Comparison of ENCODE assay signal across 19 cellular contexts in genomic region chr19:38115264-38115802, GRCh38.
DNase-seq lines count a peak whose midpoint lies in the region; ATAC-seq and TF ChIP-seq lines count a peak whose summit lies in the region.
"Had no signal": no experiment of that assay in that cellular context is flagged by ENCODE, and none has a peak within 500 bp of the region (broad histone marks: within the 10 kb centered on the region; RNA-seq: fewer than 3 reads in every experiment).

No MANE protein-coding gene starts in this region.

- peak overlapping the region; percentile 21 for H3K27ac Mint-ChIP-seq in activated CD4-positive, alpha-beta T cell treated with anti-CD3 and anti-CD28 coated beads for 36 hours
- H3K27ac Mint-ChIP-seq in activated naive CD8-positive, alpha-beta T cell treated with anti-CD3 and anti-CD28 coated beads, Interleukin-2, amount 50 U/mL, for 24 hours = peak overlapping the region; percentile 14
- H3K27ac Mint-ChIP-seq in nephron progenitor cell (peak overlapping the region; percentile 30), immature natural killer cell (peak overlapping the region in 1 of 6 donors; percentile 50)
- H3K27ac Mint-ChIP-seq: activated CD4-positive, alpha-beta T cell treated with anti-CD3 and anti-CD28 coated beads, Interleukin-2, amount 10 ng/mL, durations not matched to agents 24 days and 14 days; nephron; T-helper 1 cell treated with Interleukin-12 subunit alpha and Interleukin-12 subunit beta and Interleukin-4 antibody, amounts not matched to agents 30 μg/mL and 1 μg/mL, for 36 hours had no signal

- H3K27me3 Mint-ChIP-seq in activated CD4-positive, alpha-beta T cell treated with anti-CD3 and anti-CD28 coated beads for 36 hours = no peaks in the 10 kb centered on the region
- H3K27me3 Mint-ChIP-seq in activated naive CD8-positive, alpha-beta T cell treated with anti-CD3 and anti-CD28 coated beads, Interleukin-2, amount 50 U/mL, for 24 hours = no peaks in the 10 kb centered on the region
- no peaks in the 10 kb centered on the region for H3K27me3 Mint-ChIP-seq in nephron progenitor cell (ENCODE audit: low read depth, poor library complexity)
- peaks cover 0 to 2% (median 2%) of the 10 kb centered on the region in 3 donors for H3K27me3 Mint-ChIP-seq in immature natural killer cell (ENCODE audit: low read depth in 3 of 3)
- H3K27me3 Mint-ChIP-seq: activated CD4-positive, alpha-beta T cell treated with anti-CD3 and anti-CD28 coated beads, Interleukin-2, amount 10 ng/mL, durations not matched to agents 24 days and 14 days; stimulated activated naive CD8-positive, alpha-beta T cell treated with anti-CD3 and anti-CD28 coated beads, Interleukin-15, amount 100 ng/mL, for 72 hours had no signal

- CTCF ChIA-PET in activated CD4-positive, alpha-beta T cell treated with anti-CD3 and anti-CD28 coated beads for 36 hours (lab: Charles Lee) = no interaction called here

- H3K4me3 Mint-ChIP-seq in activated CD4-positive, alpha-beta T cell treated with anti-CD3 and anti-CD28 coated beads for 36 hours = no peak overlapping the region
- no peak overlapping the region for H3K4me3 Mint-ChIP-seq in activated naive CD8-positive, alpha-beta T cell treated with anti-CD3 and anti-CD28 coated beads, Interleukin-2, amount 50 U/mL, for 24 hours
- no peak overlapping the region for H3K4me3 Mint-ChIP-seq in nephron progenitor cell
- no peak overlapping the region for H3K4me3 Mint-ChIP-seq in immature natural killer cell
- H3K4me3 Mint-ChIP-seq: activated CD4-positive, alpha-beta T cell treated with anti-CD3 and anti-CD28 coated beads, Interleukin-2, amount 10 ng/mL, durations not matched to agents 24 days and 14 days; nephron; stimulated activated naive CD8-positive, alpha-beta T cell treated with anti-CD3 and anti-CD28 coated beads, Interleukin-15, amount 100 ng/mL, for 72 hours; T-helper 1 cell treated with Interleukin-12 subunit alpha and Interleukin-12 subunit beta and Interleukin-4 antibody, amounts not matched to agents 30 μg/mL and 1 μg/mL, for 36 hours had no signal

- no peak for TF ChIP-seq CTCF in NB4 (IDR thresholded peaks at IDR 0.05; ENCODE audit: low read depth, low read length)
- TF ChIP-seq CTCF in nephron progenitor cell (IDR thresholded peaks at IDR 0.05) = no peak

- intact Hi-C loops in activated CD4-positive, alpha-beta T cell treated with anti-CD3 and anti-CD28 coated beads for 36 hours (cut with DNase I, micrococcal nuclease) = no loop called here

- H3K4me1 Mint-ChIP-seq in activated CD4-positive, alpha-beta T cell treated with anti-CD3 and anti-CD28 coated beads for 36 hours = peaks cover 14% of the 10 kb centered on the region
- peaks cover 11% of the 10 kb centered on the region for H3K4me1 Mint-ChIP-seq in activated naive CD8-positive, alpha-beta T cell treated with anti-CD3 and anti-CD28 coated beads, Interleukin-2, amount 50 U/mL, for 24 hours
- H3K4me1 Mint-ChIP-seq in nephron progenitor cell (peaks cover 12% of the 10 kb centered on the region), immature natural killer cell (peaks cover 3 to 5% of the 10 kb centered on the region in 2 donors)
- H3K4me1 Mint-ChIP-seq: nephron had no signal

- no peak for TF ChIP-seq POLR2A in NB4 (IDR thresholded peaks at IDR 0.05; ENCODE audit: extremely low read depth, insufficient read length)

- H3K36me3 Mint-ChIP-seq in activated CD4-positive, alpha-beta T cell treated with anti-CD3 and anti-CD28 coated beads for 36 hours (ENCODE audit: low read depth) = peaks cover 40% of the 10 kb centered on the region
- peaks cover 33% of the 10 kb centered on the region for H3K36me3 Mint-ChIP-seq in activated naive CD8-positive, alpha-beta T cell treated with anti-CD3 and anti-CD28 coated beads, Interleukin-2, amount 50 U/mL, for 24 hours (ENCODE audit: low read depth)
- peaks cover 79% of the 10 kb centered on the region for H3K36me3 Mint-ChIP-seq in nephron progenitor cell (ENCODE audit: low read depth)
- H3K36me3 Mint-ChIP-seq in immature natural killer cell = peaks cover 17 to 47% (median 35%) of the 10 kb centered on the region in 3 donors

- no peak for DNase-seq in activated CD4-positive, alpha-beta T cell treated with anti-CD3 and anti-CD28 coated beads for 36 hours
- DNase-seq in activated CD4-positive, alpha-beta T cell treated with anti-CD3 and anti-CD28 coated beads for 48 hours = no peak
- DNase-seq in NB4 (ENCODE audit: low read depth) (peak; percentile 48), nephron progenitor cell (no peak), immature natural killer cell (no peak), AG20443 (ENCODE audit: low spot score) (no peak)
- no peak for DNase-seq in activated naive CD8-positive, alpha-beta T cell treated with anti-CD3 and anti-CD28 coated beads, Interleukin-2, amount 50 U/mL, for 24 hours
- no peak for DNase-seq in activated CD8-positive, alpha-beta memory T cell treated with anti-CD3 and anti-CD28 coated beads, Interleukin-2, amount 50 U/mL, for 4 hours
- DNase-seq: 8988T; activated CD4-positive, alpha-beta T cell treated with anti-CD3 and anti-CD28 coated beads, Interleukin-2, amount 10 ng/mL, durations not matched to agents 24 days and 14 days; EL; GM23248; Kasumi-1; stimulated activated naive CD8-positive, alpha-beta T cell treated with anti-CD3 and anti-CD28 coated beads, Interleukin-15, amount 100 ng/mL, for 72 hours; upper lobe of right lung had no signal

- ATAC-seq in activated CD4-positive, alpha-beta T cell treated with anti-CD3 and anti-CD28 coated beads for 36 hours = no peak
- no peak for ATAC-seq in activated naive CD8-positive, alpha-beta T cell treated with anti-CD3 and anti-CD28 coated beads, Interleukin-2, amount 50 U/mL, for 24 hours
- ATAC-seq: Right ventricle myocardium inferior; stimulated activated naive CD8-positive, alpha-beta T cell treated with anti-CD3 and anti-CD28 coated beads, Interleukin-15, amount 100 ng/mL, for 72 hours; upper lobe of right lung had no signal

- no peak overlapping the region for H3K4me3 ChIP-seq in NB4 (ENCODE audit: low read depth, low read length)
- H3K4me3 ChIP-seq: coronary artery, GM23248, upper lobe of right lung had no signal

- POLR2A ChIA-PET in activated CD4-positive, alpha-beta T cell treated with anti-CD3 and anti-CD28 coated beads for 36 hours (lab: Charles Lee) = no interaction called here

- peaks cover 2% of the 10 kb centered on the region for H3K9me3 Mint-ChIP-seq in activated CD4-positive, alpha-beta T cell treated with anti-CD3 and anti-CD28 coated beads for 36 hours (ENCODE audit: low read depth)
- H3K9me3 Mint-ChIP-seq in activated naive CD8-positive, alpha-beta T cell treated with anti-CD3 and anti-CD28 coated beads, Interleukin-2, amount 50 U/mL, for 24 hours = no peaks in the 10 kb centered on the region
- H3K9me3 Mint-ChIP-seq in nephron progenitor cell (peaks cover 17% of the 10 kb centered on the region), immature natural killer cell (no peaks in the 10 kb centered on the region)
